Comparison of ENCODE assay signal across 8 cellular contexts in genomic region chr22:46052801-46053562, GRCh38.
DNase-seq lines count a peak whose midpoint lies in the region; ATAC-seq and TF ChIP-seq lines count a peak whose summit lies in the region.

No MANE protein-coding gene starts in this region.

- DNase-seq in EL = peak; percentile 55
- peak; percentile 18 for DNase-seq in NCI-H146 treated with DMSO at 0.1 percent for 48 hours (lab: John Stamatoyannopoulos, UW; ENCODE audit: unreplicated experiment)
- peak; percentile 40 for DNase-seq in activated naive CD8-positive, alpha-beta T cell treated with anti-CD3 and anti-CD28 coated beads, Interleukin-2, amount 50 U/mL, for 24 hours
- no peak for DNase-seq in right atrium auricular region (ENCODE audit: low spot score)
- no peak for DNase-seq in NCI-H187 (lab: John Stamatoyannopoulos, UW)
- no peak for DNase-seq in NCI-H2081 treated with DMSO at 0.1 percent for 48 hours (lab: John Stamatoyannopoulos, UW)
- no peak for DNase-seq in NCI-H2227 treated with DMSO at 0.1 percent for 48 hours (lab: John Stamatoyannopoulos, UW)

- no peak for TF ChIP-seq CTCF in right atrium auricular region (IDR thresholded peaks at IDR 0.05)

- peak overlapping the region; percentile 96 to 100 for H3K27ac ChIP-seq in right atrium auricular region

- peak overlapping the region; percentile 95 for H3K27ac Mint-ChIP-seq in activated naive CD8-positive, alpha-beta T cell treated with anti-CD3 and anti-CD28 coated beads, Interleukin-2, amount 50 U/mL, for 24 hours

- peak overlapping the region; percentile 82 for H3K9ac ChIP-seq in skeletal muscle satellite cell (ENCODE audit: low read depth, low read length)

- H3K4me1 Mint-ChIP-seq in activated naive CD8-positive, alpha-beta T cell treated with anti-CD3 and anti-CD28 coated beads, Interleukin-2, amount 50 U/mL, for 24 hours = peaks cover 58% of the 10 kb centered on the region

- no peaks in the 10 kb centered on the region for H3K9me3 ChIP-seq in right atrium auricular region
- no peaks in the 10 kb centered on the region for H3K9me3 ChIP-seq in skeletal muscle satellite cell (replicated peaks; ENCODE audit: low read length)

- no peaks in the 10 kb centered on the region for H3K36me3 ChIP-seq in right atrium auricular region
- peaks cover 13% of the 10 kb centered on the region for H3K36me3 ChIP-seq in skeletal muscle satellite cell (ENCODE audit: insufficient read depth, low read length)

- H3K4me1 ChIP-seq in right atrium auricular region = peaks cover 0 to 83% of the 10 kb centered on the region in 2 donors
- peaks cover 64% of the 10 kb centered on the region for H3K4me1 ChIP-seq in skeletal muscle satellite cell (ENCODE audit: control insufficient read depth, insufficient read depth, low read length)

- no peaks in the 10 kb centered on the region for H3K27me3 Mint-ChIP-seq in activated naive CD8-positive, alpha-beta T cell treated with anti-CD3 and anti-CD28 coated beads, Interleukin-2, amount 50 U/mL, for 24 hours

- H3K36me3 Mint-ChIP-seq in activated naive CD8-positive, alpha-beta T cell treated with anti-CD3 and anti-CD28 coated beads, Interleukin-2, amount 50 U/mL, for 24 hours (ENCODE audit: low read depth) = no peaks in the 10 kb centered on the region

- no peaks in the 10 kb centered on the region for H3K9me3 Mint-ChIP-seq in activated naive CD8-positive, alpha-beta T cell treated with anti-CD3 and anti-CD28 coated beads, Interleukin-2, amount 50 U/mL, for 24 hours

- H3K4me2 ChIP-seq in skeletal muscle satellite cell (ENCODE audit: low read length) = peak overlapping the region; percentile 99

- ATAC-seq in activated naive CD8-positive, alpha-beta T cell treated with anti-CD3 and anti-CD28 coated beads, Interleukin-2, amount 50 U/mL, for 24 hours = peak; percentile 25

- peak overlapping the region; percentile 66 to 67 for H3K4me3 ChIP-seq in right atrium auricular region
- peak overlapping the region; percentile 71 for H3K4me3 ChIP-seq in skeletal muscle satellite cell (ENCODE audit: low read length)

- H3K27me3 ChIP-seq in right atrium auricular region (no peaks in the 10 kb centered on the region), skeletal muscle satellite cell (ENCODE audit: control insufficient read depth, insufficient read depth, low read length) (no peaks in the 10 kb centered on the region)

- peak overlapping the region; percentile 86 for H3K4me3 Mint-ChIP-seq in activated naive CD8-positive, alpha-beta T cell treated with anti-CD3 and anti-CD28 coated beads, Interleukin-2, amount 50 U/mL, for 24 hours

Comparison
In these comparisons a context has a peak if more than half of its experiments do, and no peak if none do; other contexts are left out.
1. DNase-seq: peak in EL (single experiment), NCI-H146 treated with DMSO at 0.1 percent for 48 hours (single experiment) and activated naive CD8-positive, alpha-beta T cell treated with anti-CD3 and anti-CD28 coated beads, Interleukin-2, amount 50 U/mL, for 24 hours (single experiment); none in right atrium auricular region (single experiment), NCI-H187 (0 of 2), NCI-H2081 treated with DMSO at 0.1 percent for 48 hours (single experiment) and NCI-H2227 treated with DMSO at 0.1 percent for 48 hours (single experiment).